8 cellular contexts compared by ENCODE assay signal in genomic region chrX:10110984-10111363, GRCh38. TPM values are rescaled to one million over a fixed set of nuclear protein-coding genes. Genes with fewer than 3 reads are reported as not detected.
A peak's percentile ranks its signal among the peaks of the same experiment; 100 is the strongest.
DNase-seq lines count a peak whose midpoint lies in the region; ATAC-seq and TF ChIP-seq lines count a peak whose summit lies in the region.

No MANE protein-coding gene starts in this region.

- H3K27ac ChIP-seq in lower lobe of right lung (peak overlapping the region; percentile 65), substantia nigra (ENCODE audit: low read depth, low read length, poor library complexity, severe bottlenecking) (peak overlapping the region; percentile 21)

- peak; percentile 40 for ATAC-seq in HG02981 (IDR thresholded peaks at IDR 0.05; ENCODE audit: unreplicated experiment)
- ATAC-seq in lower lobe of right lung = peak; percentile 49 to 75

- peaks cover 39% of the 10 kb centered on the region for H3K4me1 ChIP-seq in lower lobe of right lung

- TF ChIP-seq CTCF in GM12875 (IDR thresholded peaks at IDR 0.05; ENCODE audit: borderline replicate concordance, insufficient read depth, low read depth, low read length) (no peak), lower lobe of right lung (IDR thresholded peaks at IDR 0.05) (no peak)

- H3K4me3 ChIP-seq in GM12875 (ENCODE audit: low read depth, low read length) (peak overlapping the region; percentile 23), lower lobe of right lung (no peak overlapping the region)

- intact Hi-C loops in lower lobe of right lung (cut with DNase I) = loop anchor here (10.0 kb wide), 1 partner anchor 96 kb away; no protein-coding TSS in a partner anchor

- no peaks in the 10 kb centered on the region for H3K9me3 ChIP-seq in lower lobe of right lung

- DNase-seq in activated CD8-positive, alpha-beta memory T cell treated with anti-CD3 and anti-CD28 coated beads, Interleukin-2, amount 50 U/mL, for 24 hours (ENCODE audit: extremely low read depth) = peak; percentile 46
- DNase-seq in lower lobe of right lung (no peak), substantia nigra (lab: John Stamatoyannopoulos, UW) (no peak), NCI-H128 (lab: John Stamatoyannopoulos, UW; ENCODE audit: unreplicated experiment) (no peak), inferior parietal cortex (ENCODE audit: extremely low spot score) (no peak), retina (no peak)

- no peaks in the 10 kb centered on the region for H3K27me3 ChIP-seq in lower lobe of right lung (ENCODE audit: low read depth)

- peaks cover 8% of the 10 kb centered on the region for H3K36me3 ChIP-seq in lower lobe of right lung

RNA-seq across cellular contexts. Expression of gene CLCN4, which starts 45.8 kb away (rescaled TPM):
- 13.8 TPM for total RNA-seq in lower lobe of right lung
